2 cellular contexts compared by ENCODE assay signal in the genomic region with DNA sequence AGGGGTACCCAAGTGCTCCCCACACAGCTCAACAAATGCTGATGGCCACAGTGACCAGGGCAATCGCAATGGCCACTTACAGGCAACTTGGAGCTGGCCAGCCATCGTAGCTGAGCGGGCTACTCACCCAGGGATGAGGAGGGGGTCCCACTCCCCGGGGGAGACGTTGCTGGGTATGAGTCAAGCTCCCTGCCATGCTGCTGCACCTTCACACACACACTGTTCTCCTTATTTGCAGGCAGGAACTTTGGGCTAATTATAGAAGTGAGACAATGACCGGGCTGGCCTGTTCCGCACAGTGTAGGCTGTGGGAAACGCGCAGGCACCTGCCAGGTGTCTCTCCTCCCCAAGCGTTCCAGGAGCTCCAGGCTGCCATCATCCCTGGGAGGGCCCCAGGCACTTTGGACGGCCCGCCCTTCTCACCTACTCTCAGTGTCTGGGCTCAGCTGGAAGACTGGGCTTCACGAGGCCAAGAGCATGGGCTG.
TF ChIP-seq lines count a peak whose summit lies in the region.

No MANE protein-coding gene starts in this region.

TF ChIP-seq in SK-N-SH, 30 proteins besides CTCF, POLR2A, EP300 and RAD21:
- TF ChIP-seq FOXM1 (IDR thresholded peaks at IDR 0.05; ENCODE audit: low read depth) (no peak), RFX5 (IDR thresholded peaks at IDR 0.05; ENCODE audit: low read length) (no peak), TEAD4 (IDR thresholded peaks at IDR 0.05; ENCODE audit: borderline replicate concordance, insufficient read depth) (no peak), POLR2AphosphoS5 (IDR thresholded peaks at IDR 0.05; ENCODE audit: low read depth, low read length) (no peak), TAF1 (IDR thresholded peaks at IDR 0.05; ENCODE audit: borderline replicate concordance, low read depth, low read length) (no peak), FOXJ3 (CRISPR knock-in tag; IDR thresholded peaks at IDR 0.05) (no peak), TCF12 (IDR thresholded peaks at IDR 0.05) (no peak), RCOR1 (IDR thresholded peaks at IDR 0.05; ENCODE audit: low read length) (no peak), ELF1 (IDR thresholded peaks at IDR 0.05) (no peak), NFIC (IDR thresholded peaks at IDR 0.05; ENCODE audit: borderline replicate concordance) (no peak), SMC3 (IDR thresholded peaks at IDR 0.05; ENCODE audit: low read depth, low read length) (no peak), FOSL2 (IDR thresholded peaks at IDR 0.05; ENCODE audit: borderline replicate concordance, low read depth) (no peak), MAX (IDR thresholded peaks at IDR 0.05; ENCODE audit: low read depth) (no peak), GABPA (IDR thresholded peaks at IDR 0.05; ENCODE audit: low read depth) (no peak), SIN3A (IDR thresholded peaks at IDR 0.05; ENCODE audit: borderline replicate concordance, low read depth, low read length) (no peak)
- TF ChIP-seq, protein P1, sequence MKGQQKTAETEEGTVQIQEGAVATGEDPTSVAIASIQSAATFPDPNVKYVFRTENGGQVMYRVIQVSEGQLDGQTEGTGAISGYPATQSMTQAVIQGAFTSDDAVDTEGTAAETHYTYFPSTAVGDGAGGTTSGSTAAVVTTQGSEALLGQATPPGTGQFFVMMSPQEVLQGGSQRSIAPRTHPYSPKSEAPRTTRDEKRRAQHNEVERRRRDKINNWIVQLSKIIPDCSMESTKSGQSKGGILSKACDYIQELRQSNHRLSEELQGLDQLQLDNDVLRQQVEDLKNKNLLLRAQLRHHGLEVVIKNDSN (IDR thresholded peaks at IDR 0.05; ENCODE audit: borderline replicate concordance, low read depth) = no peak
- TF ChIP-seq, protein P2, sequence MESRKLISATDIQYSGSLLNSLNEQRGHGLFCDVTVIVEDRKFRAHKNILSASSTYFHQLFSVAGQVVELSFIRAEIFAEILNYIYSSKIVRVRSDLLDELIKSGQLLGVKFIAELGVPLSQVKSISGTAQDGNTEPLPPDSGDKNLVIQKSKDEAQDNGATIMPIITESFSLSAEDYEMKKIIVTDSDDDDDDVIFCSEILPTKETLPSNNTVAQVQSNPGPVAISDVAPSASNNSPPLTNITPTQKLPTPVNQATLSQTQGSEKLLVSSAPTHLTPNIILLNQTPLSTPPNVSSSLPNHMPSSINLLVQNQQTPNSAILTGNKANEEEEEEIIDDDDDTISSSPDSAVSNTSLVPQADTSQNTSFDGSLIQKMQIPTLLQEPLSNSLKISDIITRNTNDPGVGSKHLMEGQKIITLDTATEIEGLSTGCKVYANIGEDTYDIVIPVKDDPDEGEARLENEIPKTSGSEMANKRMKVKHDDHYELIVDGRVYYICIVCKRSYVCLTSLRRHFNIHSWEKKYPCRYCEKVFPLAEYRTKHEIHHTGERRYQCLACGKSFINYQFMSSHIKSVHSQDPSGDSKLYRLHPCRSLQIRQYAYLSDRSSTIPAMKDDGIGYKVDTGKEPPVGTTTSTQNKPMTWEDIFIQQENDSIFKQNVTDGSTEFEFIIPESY (IDR thresholded peaks at IDR 0.05; ENCODE audit: borderline replicate concordance, low read depth) = no peak
- TF ChIP-seq, protein P3, sequence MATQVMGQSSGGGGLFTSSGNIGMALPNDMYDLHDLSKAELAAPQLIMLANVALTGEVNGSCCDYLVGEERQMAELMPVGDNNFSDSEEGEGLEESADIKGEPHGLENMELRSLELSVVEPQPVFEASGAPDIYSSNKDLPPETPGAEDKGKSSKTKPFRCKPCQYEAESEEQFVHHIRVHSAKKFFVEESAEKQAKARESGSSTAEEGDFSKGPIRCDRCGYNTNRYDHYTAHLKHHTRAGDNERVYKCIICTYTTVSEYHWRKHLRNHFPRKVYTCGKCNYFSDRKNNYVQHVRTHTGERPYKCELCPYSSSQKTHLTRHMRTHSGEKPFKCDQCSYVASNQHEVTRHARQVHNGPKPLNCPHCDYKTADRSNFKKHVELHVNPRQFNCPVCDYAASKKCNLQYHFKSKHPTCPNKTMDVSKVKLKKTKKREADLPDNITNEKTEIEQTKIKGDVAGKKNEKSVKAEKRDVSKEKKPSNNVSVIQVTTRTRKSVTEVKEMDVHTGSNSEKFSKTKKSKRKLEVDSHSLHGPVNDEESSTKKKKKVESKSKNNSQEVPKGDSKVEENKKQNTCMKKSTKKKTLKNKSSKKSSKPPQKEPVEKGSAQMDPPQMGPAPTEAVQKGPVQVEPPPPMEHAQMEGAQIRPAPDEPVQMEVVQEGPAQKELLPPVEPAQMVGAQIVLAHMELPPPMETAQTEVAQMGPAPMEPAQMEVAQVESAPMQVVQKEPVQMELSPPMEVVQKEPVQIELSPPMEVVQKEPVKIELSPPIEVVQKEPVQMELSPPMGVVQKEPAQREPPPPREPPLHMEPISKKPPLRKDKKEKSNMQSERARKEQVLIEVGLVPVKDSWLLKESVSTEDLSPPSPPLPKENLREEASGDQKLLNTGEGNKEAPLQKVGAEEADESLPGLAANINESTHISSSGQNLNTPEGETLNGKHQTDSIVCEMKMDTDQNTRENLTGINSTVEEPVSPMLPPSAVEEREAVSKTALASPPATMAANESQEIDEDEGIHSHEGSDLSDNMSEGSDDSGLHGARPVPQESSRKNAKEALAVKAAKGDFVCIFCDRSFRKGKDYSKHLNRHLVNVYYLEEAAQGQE (IDR thresholded peaks at IDR 0.05; ENCODE audit: low read depth, low read length) = no peak

TF ChIP-seq in SK-N-SH treated with all-trans-retinoic acid at 6 μM for 48 hours, 23 proteins besides CTCF, POLR2A, EP300 and RAD21:
- TF ChIP-seq CSRNP3 (CRISPR knock-in tag; IDR thresholded peaks at IDR 0.05) (no peak), CSDC2 (CRISPR knock-in tag; IDR thresholded peaks at IDR 0.05) (no peak), PPARA (CRISPR knock-in tag; IDR thresholded peaks at IDR 0.05; ENCODE audit: borderline replicate concordance) (no peak), ZNF8 (CRISPR knock-in tag; IDR thresholded peaks at IDR 0.05) (no peak), OSR1 (CRISPR knock-in tag; IDR thresholded peaks at IDR 0.05) (no peak), BACH2 (CRISPR knock-in tag; IDR thresholded peaks at IDR 0.05; ENCODE audit: borderline replicate concordance) (no peak), TOX (CRISPR knock-in tag; IDR thresholded peaks at IDR 0.05; ENCODE audit: borderline replicate concordance) (no peak), ZNF565 (CRISPR knock-in tag; conservative IDR thresholded peaks at IDR 0.05; ENCODE audit: low read depth) (no peak), SNAI2 (CRISPR knock-in tag; IDR thresholded peaks at IDR 0.05) (no peak), TSHZ2 (CRISPR knock-in tag; IDR thresholded peaks at IDR 0.05) (no peak), ARNTL (CRISPR knock-in tag; IDR thresholded peaks at IDR 0.05; ENCODE audit: borderline replicate concordance, low read depth) (no peak), ZNF70 (CRISPR knock-in tag; IDR thresholded peaks at IDR 0.05) (no peak), RARB (CRISPR knock-in tag; IDR thresholded peaks at IDR 0.05) (no peak), ESRRG (CRISPR knock-in tag; IDR thresholded peaks at IDR 0.05) (no peak), ZC3H10 (CRISPR knock-in tag; IDR thresholded peaks at IDR 0.05) (no peak), POU6F1 (CRISPR knock-in tag; IDR thresholded peaks at IDR 0.05; ENCODE audit: borderline replicate concordance, low read depth) (no peak)
- TF ChIP-seq, protein P4, sequence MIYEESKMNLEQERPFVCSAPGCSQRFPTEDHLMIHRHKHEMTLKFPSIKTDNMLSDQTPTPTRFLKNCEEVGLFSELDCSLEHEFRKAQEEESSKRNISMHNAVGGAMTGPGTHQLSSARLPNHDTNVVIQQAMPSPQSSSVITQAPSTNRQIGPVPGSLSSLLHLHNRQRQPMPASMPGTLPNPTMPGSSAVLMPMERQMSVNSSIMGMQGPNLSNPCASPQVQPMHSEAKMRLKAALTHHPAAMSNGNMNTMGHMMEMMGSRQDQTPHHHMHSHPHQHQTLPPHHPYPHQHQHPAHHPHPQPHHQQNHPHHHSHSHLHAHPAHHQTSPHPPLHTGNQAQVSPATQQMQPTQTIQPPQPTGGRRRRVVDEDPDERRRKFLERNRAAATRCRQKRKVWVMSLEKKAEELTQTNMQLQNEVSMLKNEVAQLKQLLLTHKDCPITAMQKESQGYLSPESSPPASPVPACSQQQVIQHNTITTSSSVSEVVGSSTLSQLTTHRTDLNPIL (CRISPR knock-in tag; IDR thresholded peaks at IDR 0.05; ENCODE audit: low read depth) = no peak
